27 cellular contexts compared by ENCODE assay signal in genomic region chr5:153926201-153926600, GRCh38.
"Had no signal": no experiment of that assay in that cellular context is flagged by ENCODE, and none has a peak within 500 bp of the region (broad histone marks: within the 10 kb centered on the region; RNA-seq: fewer than 3 reads in every experiment).

No MANE protein-coding gene starts in this region.

- H3K9me3 ChIP-seq: lower lobe of right lung, ovary, right atrium auricular region, sigmoid colon, suprapubic skin, tibial artery, upper lobe of left lung, uterus had no signal

- H3K27ac Mint-ChIP-seq: endodermal cell; natural killer cell treated with Interleukin-12 subunit alpha and Interleukin-12 subunit beta and Interleukin-15 and Interleukin-18, amount 100 ng/mL, for 72 hours; neural progenitor cell; stimulated activated effector memory CD8-positive, alpha-beta T cell treated with anti-CD3 and anti-CD28 coated beads, Interleukin-12 subunit alpha, Interleukin-12 subunit beta, amount 100 ng/mL, for 72 hours had no signal

- H3K9ac ChIP-seq: neural progenitor cell had no signal

- H3K4me3 ChIP-seq: hepatocyte, left ventricle myocardium inferior, lower lobe of right lung, neural progenitor cell, ovary, right atrium auricular region, sigmoid colon, smooth muscle cell, suprapubic skin, tibial artery, upper lobe of left lung, uterus had no signal

- H3K79me2 ChIP-seq: hepatocyte had no signal

- H3K4me1 ChIP-seq: left ventricle myocardium inferior, lower lobe of right lung, neural progenitor cell, right atrium auricular region, sigmoid colon, suprapubic skin, tibial artery, upper lobe of left lung, uterus had no signal

- H2AFZ ChIP-seq: hepatocyte, neural progenitor cell had no signal

- H3K4me1 Mint-ChIP-seq: neural progenitor cell; stimulated activated effector memory CD8-positive, alpha-beta T cell treated with anti-CD3 and anti-CD28 coated beads, Interleukin-12 subunit alpha, Interleukin-12 subunit beta, amount 100 ng/mL, for 72 hours had no signal

- H3K9me3 Mint-ChIP-seq: endodermal cell; natural killer cell treated with Interleukin-12 subunit alpha and Interleukin-12 subunit beta and Interleukin-15 and Interleukin-18, amount 100 ng/mL, for 72 hours; stimulated activated effector memory CD8-positive, alpha-beta T cell treated with anti-CD3 and anti-CD28 coated beads, Interleukin-12 subunit alpha, Interleukin-12 subunit beta, amount 100 ng/mL, for 72 hours had no signal

- H3K36me3 Mint-ChIP-seq: natural killer cell treated with Interleukin-12 subunit alpha and Interleukin-12 subunit beta and Interleukin-15 and Interleukin-18, amount 100 ng/mL, for 72 hours; neural progenitor cell; stimulated activated effector memory CD8-positive, alpha-beta T cell treated with anti-CD3 and anti-CD28 coated beads, Interleukin-12 subunit alpha, Interleukin-12 subunit beta, amount 100 ng/mL, for 72 hours had no signal

- H3K4me2 ChIP-seq: hepatocyte, neural progenitor cell, smooth muscle cell had no signal

- ATAC-seq: left cardiac atrium; lower lobe of right lung; natural killer cell treated with Interleukin-12 subunit alpha and Interleukin-12 subunit beta and Interleukin-15 and Interleukin-18, amount 100 ng/mL, for 72 hours; stimulated activated effector memory CD8-positive, alpha-beta T cell treated with anti-CD3 and anti-CD28 coated beads, Interleukin-12 subunit alpha, Interleukin-12 subunit beta, amount 100 ng/mL, for 72 hours; stimulated activated naive CD8-positive, alpha-beta T cell treated with anti-CD3 and anti-CD28 coated beads, Interleukin-15, Interleukin-2, amounts not matched to agents 100 U/mL and 50 U/mL, for 24 hours had no signal

- H3K4me3 Mint-ChIP-seq: endodermal cell; natural killer cell treated with Interleukin-12 subunit alpha and Interleukin-12 subunit beta and Interleukin-15 and Interleukin-18, amount 100 ng/mL, for 72 hours; neural progenitor cell; stimulated activated effector memory CD8-positive, alpha-beta T cell treated with anti-CD3 and anti-CD28 coated beads, Interleukin-12 subunit alpha, Interleukin-12 subunit beta, amount 100 ng/mL, for 72 hours had no signal

- H3K27ac ChIP-seq: hepatocyte, left ventricle myocardium inferior, lower lobe of right lung, neural progenitor cell, ovary, right atrium auricular region, sigmoid colon, suprapubic skin, tibial artery, upper lobe of left lung, uterus had no signal

- DNase-seq: effector CD4-positive, alpha-beta T cell; endodermal cell; erythroblast; foreskin melanocyte; head of caudate nucleus; kidney; left cardiac atrium; left ventricle myocardium inferior; lower lobe of right lung; mesenchymal stem cell; midbrain; nucleus accumbens; ovary; sigmoid colon; stimulated activated CD4-positive, alpha-beta T cell treated with anti-CD3 and anti-CD28 coated beads, Interleukin-2, amount 100 ng/mL, for 48 hours; stimulated activated CD8-positive, alpha-beta memory T cell treated with anti-CD3 and anti-CD28 coated beads, Interleukin-4, amount 100 ng/mL, for 48 hours; stimulated activated naive CD8-positive, alpha-beta T cell treated with anti-CD3 and anti-CD28 coated beads, Interleukin-15, Interleukin-2, amounts not matched to agents 100 U/mL and 50 U/mL, for 24 hours; tibial artery; upper lobe of left lung; uterus had no signal

- H3K36me3 ChIP-seq: left ventricle myocardium inferior, lower lobe of right lung, neural progenitor cell, ovary, right atrium auricular region, sigmoid colon, suprapubic skin, tibial artery, upper lobe of left lung, uterus had no signal

- H3K27me3 ChIP-seq: hepatocyte, neural progenitor cell, ovary, right atrium auricular region, sigmoid colon, suprapubic skin, tibial artery, upper lobe of left lung, uterus had no signal
